ENCODE assay signal across 17 cellular contexts in the genomic region with DNA sequence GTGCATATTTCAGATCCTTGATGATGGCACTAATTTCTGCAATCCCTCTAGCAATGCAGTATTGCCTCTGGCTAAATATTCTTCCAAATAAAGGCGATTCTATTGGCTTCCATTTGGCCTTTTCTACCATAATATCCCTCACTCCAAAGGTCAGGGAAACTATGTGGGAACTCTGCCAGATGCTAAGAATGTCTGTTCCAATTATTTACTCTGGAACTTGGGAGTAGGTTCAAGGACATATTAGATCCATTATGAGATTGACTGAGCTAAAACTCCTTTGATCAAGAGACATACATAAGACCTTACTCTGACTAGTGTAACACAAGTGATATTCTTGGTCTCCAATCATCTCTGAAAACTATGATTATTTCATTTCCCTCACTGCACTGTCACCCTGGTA.
DNase-seq lines count a peak whose midpoint lies in the region; ATAC-seq and TF ChIP-seq lines count a peak whose summit lies in the region.
"Had no signal": no experiment of that assay in that cellular context is flagged by ENCODE, and none has a peak within 500 bp of the region (broad histone marks: within the 10 kb centered on the region; RNA-seq: fewer than 3 reads in every experiment).

No MANE protein-coding gene starts in this region.

- no peak overlapping the region for H3K4me2 ChIP-seq in mammary epithelial cell (ENCODE audit: insufficient read depth, low read depth, low read length)

- no peak for TF ChIP-seq CTCF in right lobe of liver (IDR thresholded peaks at IDR 0.05)
- TF ChIP-seq CTCF in esophagus squamous epithelium (IDR thresholded peaks at IDR 0.05) = no peak
- no peak for TF ChIP-seq CTCF in mammary epithelial cell (conservative IDR thresholded peaks at IDR 0.05 in 1 of 2, IDR thresholded peaks at IDR 0.05 in 1 of 2; ENCODE audit: extremely low read depth in 1 of 2, insufficient read depth in 1 of 2, low read depth in 1 of 2, low read length in 2 of 2)
- TF ChIP-seq CTCF in gastrocnemius medialis (IDR thresholded peaks at IDR 0.05 in 4 of 5, conservative IDR thresholded peaks at IDR 0.05 in 1 of 5) = no peak

- intact Hi-C loops in right lobe of liver (cut with DNase I) = no loop called here
- intact Hi-C loops in esophagus squamous epithelium (cut with DNase I) = no loop called here
- intact Hi-C loops in mammary epithelial cell (cut with micrococcal nuclease) = no loop called here
- intact Hi-C loops in gastrocnemius medialis (cut with DNase I; ENCODE audit: low total_unique reads) = no loop called here

- H3K4me3 ChIP-seq in SJCRH30 = no peak overlapping the region
- no peak overlapping the region for H3K4me3 ChIP-seq in right lobe of liver
- no peak overlapping the region for H3K4me3 ChIP-seq in esophagus squamous epithelium
- H3K4me3 ChIP-seq in mammary epithelial cell (replicated peaks in 1 of 3; ENCODE audit: insufficient read depth in 1 of 3, low read depth in 2 of 3, low read length in 3 of 3) = no peak overlapping the region
- H3K4me3 ChIP-seq in gastrocnemius medialis = no peak overlapping the region

- DNase-seq in EL (peak; percentile 44), SJCRH30 (peak; percentile 5 to 42), foreskin melanocyte (peak; percentile 44), right lobe of liver (no peak), esophagus squamous epithelium (lab: John Stamatoyannopoulos, UW) (no peak), mammary epithelial cell (no peak), gastrocnemius medialis (no peak)
- DNase-seq: CD8-positive, alpha-beta T cell; COR-L47; DMS153; DMS79 treated with DMSO at 0.1 percent for 48 hours; GF-D8; HCEC 1CT; HFFc6; IMR-90 had no signal

- H3K27ac ChIP-seq in SJCRH30 (no peak overlapping the region), right lobe of liver (no peak overlapping the region), esophagus squamous epithelium (no peak overlapping the region), mammary epithelial cell (ENCODE audit: insufficient read depth, low read depth, low read length) (no peak overlapping the region), gastrocnemius medialis (no peak overlapping the region)
- H3K27ac ChIP-seq: HL-60 had no signal

- H3K9me3 ChIP-seq in SJCRH30 (replicated peaks) (no peaks in the 10 kb centered on the region), right lobe of liver (no peaks in the 10 kb centered on the region), esophagus squamous epithelium (no peaks in the 10 kb centered on the region), mammary epithelial cell (replicated peaks; ENCODE audit: insufficient read depth, low read length) (no peaks in the 10 kb centered on the region), gastrocnemius medialis (no peaks in the 10 kb centered on the region)

- H2AFZ ChIP-seq in mammary epithelial cell (ENCODE audit: low read depth, low read length) = no peak overlapping the region

- no peaks in the 10 kb centered on the region for H3K27me3 ChIP-seq in SJCRH30
- no peaks in the 10 kb centered on the region for H3K27me3 ChIP-seq in right lobe of liver
- no peaks in the 10 kb centered on the region for H3K27me3 ChIP-seq in esophagus squamous epithelium
- no peaks in the 10 kb centered on the region for H3K27me3 ChIP-seq in mammary epithelial cell (ENCODE audit: insufficient read depth, low read length)
- no peaks in the 10 kb centered on the region for H3K27me3 ChIP-seq in gastrocnemius medialis

- CTCF ChIA-PET in mammary epithelial cell (lab: Charles Lee; ENCODE audit: low non-redundant PET) = no interaction called here

- dilution Hi-C loops in mammary epithelial cell (cut with HindIII; ENCODE audit: low sequenced_read_pairs) = no loop called here

- BruUV-seq in mammary epithelial cell (replicated peaks; lab: Mats Ljungman, UMichigan) = no TSS peak

- ATAC-seq in right lobe of liver (peak; percentile 35 to 92 (median 80)), HG02885 (IDR thresholded peaks at IDR 0.05; ENCODE audit: poor library complexity, unreplicated experiment) (no peak), gastrocnemius medialis (no peak)
- ATAC-seq: CD8-positive, alpha-beta T cell had no signal

- peaks cover 10% of the 10 kb centered on the region for H3K4me1 ChIP-seq in SJCRH30
- peaks cover 0 to 18% (median 5%) of the 10 kb centered on the region in 4 donors for H3K4me1 ChIP-seq in right lobe of liver
- no peaks in the 10 kb centered on the region for H3K4me1 ChIP-seq in esophagus squamous epithelium
- no peaks in the 10 kb centered on the region for H3K4me1 ChIP-seq in mammary epithelial cell (ENCODE audit: insufficient read depth, low read length)
- H3K4me1 ChIP-seq in gastrocnemius medialis = no peaks in the 10 kb centered on the region

- H3K9ac ChIP-seq in mammary epithelial cell (ENCODE audit: insufficient read depth, low read length) = no peak overlapping the region

- WGBS in right lobe of liver (ENCODE audit: insufficient coverage, low coverage, low lambda C conversion rate, missing lambda C conversion rate) = 11% methylated on average over 1 of the region's 1 CpG
- WGBS in esophagus squamous epithelium, 2 donors = 15 to 30% methylated on average over 1 of the region's 1 CpG
- 7% methylated on average over 1 of the region's 1 CpG for WGBS in mammary epithelial cell (ENCODE audit: low coverage, missing lambda C conversion rate)

- TF ChIP-seq POLR2A in right lobe of liver (IDR thresholded peaks at IDR 0.05) (no peak), esophagus squamous epithelium (IDR thresholded peaks at IDR 0.05) (no peak), gastrocnemius medialis (IDR thresholded peaks at IDR 0.05) (no peak)

- H3K36me3 ChIP-seq in SJCRH30 = no peaks in the 10 kb centered on the region
- no peaks in the 10 kb centered on the region for H3K36me3 ChIP-seq in right lobe of liver
- H3K36me3 ChIP-seq in esophagus squamous epithelium = no peaks in the 10 kb centered on the region
- no peaks in the 10 kb centered on the region for H3K36me3 ChIP-seq in mammary epithelial cell (ENCODE audit: insufficient read depth, low read length)
- H3K36me3 ChIP-seq in gastrocnemius medialis = no peaks in the 10 kb centered on the region

- in situ Hi-C loops in mammary epithelial cell (cut with MboI; ENCODE audit: low sequenced_read_pairs in 2 of 2) (no loop called here), gastrocnemius medialis (cut with MboI; ENCODE audit: low sequenced_read_pairs in 4 of 4) (no loop called here)

- H3K79me2 ChIP-seq in mammary epithelial cell (ENCODE audit: insufficient read depth, low read length) = no peaks in the 10 kb centered on the region

- no peaks in the 10 kb centered on the region for H4K20me1 ChIP-seq in mammary epithelial cell (ENCODE audit: insufficient read depth, low read length)

Comparison
In these comparisons a context has a peak if more than half of its experiments do, and no peak if none do; other contexts are left out.
1. DNase-seq: peak in EL (single experiment), SJCRH30 (2 of 2) and foreskin melanocyte (single experiment); none in right lobe of liver (0 of 3), esophagus squamous epithelium (single experiment), mammary epithelial cell (single experiment) and gastrocnemius medialis (0 of 2).
2. ATAC-seq: peak in right lobe of liver (4 of 4); none in HG02885 (single experiment) and gastrocnemius medialis (0 of 2).